Comparison of ENCODE assay signal across 8 cellular contexts in genomic region chr18:9333441-9334350, GRCh38. TPM values are rescaled to one million over a fixed set of nuclear protein-coding genes. Genes with fewer than 3 reads are reported as not detected.
DNase-seq lines count a peak whose midpoint lies in the region; ATAC-seq and TF ChIP-seq lines count a peak whose summit lies in the region.

No MANE protein-coding gene starts in this region.

- H3K9me3 ChIP-seq in right atrium auricular region, result peaks cover 0 to 6% of the 10 kb centered on the region in 2 donors

- H3K4me3 ChIP-seq in right atrium auricular region, result peak overlapping the region; percentile 73 to 82
- peak overlapping the region; percentile 56 for H3K4me3 ChIP-seq in skeletal muscle cell (ENCODE audit: low read depth, low read length)

- H3K27me3 ChIP-seq in right atrium auricular region, result no peaks in the 10 kb centered on the region

- H3K4me1 ChIP-seq in right atrium auricular region, result peaks cover 0 to 7% of the 10 kb centered on the region in 2 donors

- H3K27ac ChIP-seq in right atrium auricular region, result peak overlapping the region; percentile 64 to 65

- TF ChIP-seq CTCF in right atrium auricular region (IDR thresholded peaks at IDR 0.05) (no peak), GM13976 (IDR thresholded peaks at IDR 0.05; ENCODE audit: borderline replicate concordance, control extremely low read depth, extremely low read depth, insufficient read depth, missing control alignments) (no peak)

- peak; percentile 39 for ATAC-seq in GM21390 (IDR thresholded peaks at IDR 0.05; ENCODE audit: unreplicated experiment)

- in situ Hi-C loops in GM13976 (cut with MboI; ENCODE audit: low sequenced_read_pairs, unreplicated experiment), result loop anchor here (10.0 kb wide), 1 partner anchor 259 kb away; no protein-coding TSS in a partner anchor

- H3K36me3 ChIP-seq in right atrium auricular region, result peaks cover 8% of the 10 kb centered on the region

- DNase-seq in ELR (ENCODE audit: low read depth) (peak; percentile 73), HPDE6-E6E7 (ENCODE audit: extremely low spot score) (peak; percentile 11), activated gamma-delta T cell treated with Interleukin-2 at 50 U/mL for 16 hours (peak; percentile 26), right atrium auricular region (ENCODE audit: low spot score) (peak; percentile 58), skeletal muscle cell (ENCODE audit: low read depth) (peak; percentile 14), GM13976 (ENCODE audit: low spot score) (no peak), NCI-H128 (lab: John Stamatoyannopoulos, UW; ENCODE audit: unreplicated experiment) (no peak)

RNA-seq across cellular contexts. Expression of gene TWSG1, which starts 0.9 kb away (rescaled TPM):
- total RNA-seq in right atrium auricular region, result 10 to 100 TPM; 14.7 to 16.6 TPM

Comparison
In these comparisons a context has a peak if more than half of its experiments do, and no peak if none do; other contexts are left out.
1. DNase-seq: peak in ELR (single experiment), HPDE6-E6E7 (single experiment), activated gamma-delta T cell treated with Interleukin-2 at 50 U/mL for 16 hours (single experiment), right atrium auricular region (single experiment) and skeletal muscle cell (single experiment); none in GM13976 (single experiment) and NCI-H128 (single experiment).